In the genomic region with DNA sequence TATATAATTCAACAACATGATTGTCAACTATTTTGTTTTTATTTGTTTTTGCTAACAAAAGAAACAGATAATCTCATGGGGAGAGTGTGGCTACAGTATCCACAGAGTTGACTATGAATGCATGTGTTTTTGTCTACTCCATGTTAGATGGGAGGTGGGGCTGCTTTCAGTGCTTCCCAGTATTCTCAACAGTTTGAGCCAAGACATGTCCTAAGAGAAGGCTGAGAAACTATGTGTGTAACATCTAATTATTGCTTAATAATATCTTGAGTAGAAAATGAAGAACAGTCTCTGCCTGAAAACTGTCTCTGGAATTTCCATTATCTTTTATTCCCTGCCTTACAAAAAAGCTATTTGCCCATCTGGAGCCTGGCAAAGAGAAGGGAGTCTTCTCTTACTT, we compare ENCODE assay signal across 21 cellular contexts.
DNase-seq lines count a peak whose midpoint lies in the region; ATAC-seq, FAIRE-seq and TF ChIP-seq lines count a peak whose summit lies in the region.
"Had no signal": no experiment of that assay in that cellular context is flagged by ENCODE, and none has a peak within 500 bp of the region (broad histone marks: within the 10 kb centered on the region; RNA-seq: fewer than 3 reads in every experiment).

No MANE protein-coding gene starts in this region.

- peak overlapping the region; percentile 46 for H2AFZ ChIP-seq in neuronal stem cell (ENCODE audit: low read length)

- no peak overlapping the region for H3K23ac ChIP-seq in neuronal stem cell (ENCODE audit: low read depth, low read length, poor library complexity)

- H3K9me3 Mint-ChIP-seq in activated T-cell treated with anti-CD3 and anti-CD28 coated beads, Interleukin-2, amount 50 U/mL, for 72 hours: peaks cover 0 to 2% of the 10 kb centered on the region in 2 donors

- H3K18ac ChIP-seq in neuronal stem cell (ENCODE audit: low read length): no peak overlapping the region

- no peaks in the 10 kb centered on the region for H3K9me3 ChIP-seq in neuronal stem cell (replicated peaks in 1 of 2; ENCODE audit: control insufficient read depth in 2 of 2, insufficient read depth in 1 of 2, low read depth in 1 of 2, low read length in 2 of 2)
- H3K9me3 ChIP-seq: BLaER1 had no signal

- TF ChIP-seq CTCF in AG10803 (conservative IDR thresholded peaks at IDR 0.05; ENCODE audit: low read length): no peak

- no peak for ATAC-seq in activated T-cell treated with anti-CD3 and anti-CD28 coated beads, Interleukin-2, amount 50 U/mL, for 72 hours (replicated peaks in 1 of 2)

- H3K14ac ChIP-seq in neuronal stem cell (ENCODE audit: low read length): no peak overlapping the region

- no peak overlapping the region for H2BK15ac ChIP-seq in neuronal stem cell (ENCODE audit: low read length)

- no peak overlapping the region for H3K4me2 ChIP-seq in neuronal stem cell (ENCODE audit: insufficient read depth, low read length, poor library complexity, severe bottlenecking)
- H3K4me2 ChIP-seq: BLaER1 had no signal

- H3K36me3 ChIP-seq in neuronal stem cell (replicated peaks in 1 of 2; ENCODE audit: control insufficient read depth in 2 of 2, insufficient read depth in 2 of 2, low read length in 2 of 2): no peaks in the 10 kb centered on the region
- H3K36me3 ChIP-seq: BLaER1 had no signal

- H3K9ac ChIP-seq in neuronal stem cell (ENCODE audit: low read depth, low read length, poor library complexity): no peak overlapping the region
- H3K9ac ChIP-seq: BLaER1 had no signal

- no peak for FAIRE-seq in urothelium cell line (lab: Jason Lieb, UNC)
- FAIRE-seq: GM12892, GM19239, HTR-8/SVneo had no signal

- H3K27me3 ChIP-seq in neuronal stem cell (ENCODE audit: control insufficient read depth in 3 of 3, insufficient read depth in 3 of 3, low read depth in 1 of 3, low read length in 3 of 3): no peaks in the 10 kb centered on the region
- H3K27me3 ChIP-seq: BLaER1 had no signal

- H3K27me3 Mint-ChIP-seq in activated T-cell treated with anti-CD3 and anti-CD28 coated beads, Interleukin-2, amount 50 U/mL, for 72 hours (ENCODE audit: low read depth): no peaks in the 10 kb centered on the region
- H3K27me3 Mint-ChIP-seq: CD4-positive, alpha-beta T cell had no signal

- no peak overlapping the region for H2BK12ac ChIP-seq in neuronal stem cell (ENCODE audit: low read length)

- H2BK120ac ChIP-seq in neuronal stem cell (ENCODE audit: low read depth, low read length): no peak overlapping the region

- H3K4me3 Mint-ChIP-seq in activated T-cell treated with anti-CD3 and anti-CD28 coated beads, Interleukin-2, amount 50 U/mL, for 72 hours: no peak overlapping the region
- H3K4me3 Mint-ChIP-seq: CD4-positive, alpha-beta T cell had no signal

- no peaks in the 10 kb centered on the region for H3K4me1 Mint-ChIP-seq in activated T-cell treated with anti-CD3 and anti-CD28 coated beads, Interleukin-2, amount 50 U/mL, for 72 hours (ENCODE audit: low read depth)

- no peak overlapping the region for H2BK5ac ChIP-seq in neuronal stem cell (ENCODE audit: low read length)

- H2AK5ac ChIP-seq in neuronal stem cell (ENCODE audit: low read depth, low read length): no peak overlapping the region

- H3K4me1 ChIP-seq in neuronal stem cell (ENCODE audit: control insufficient read depth in 2 of 2, insufficient read depth in 1 of 2, low read depth in 1 of 2, low read length in 2 of 2): no peaks in the 10 kb centered on the region
- H3K4me1 ChIP-seq: BLaER1 had no signal

- H3K27ac Mint-ChIP-seq in activated T-cell treated with anti-CD3 and anti-CD28 coated beads, Interleukin-2, amount 50 U/mL, for 72 hours: no peak overlapping the region
- H3K27ac Mint-ChIP-seq: CD4-positive, alpha-beta T cell had no signal

- peaks cover 0 to 1% of the 10 kb centered on the region in 2 donors for H3K36me3 Mint-ChIP-seq in activated T-cell treated with anti-CD3 and anti-CD28 coated beads, Interleukin-2, amount 50 U/mL, for 72 hours (ENCODE audit: insufficient read depth in 2 of 2)

- H4K8ac ChIP-seq in neuronal stem cell (ENCODE audit: low read depth, low read length): no peak overlapping the region

- H3K4ac ChIP-seq in neuronal stem cell (ENCODE audit: low read length): no peak overlapping the region

- H4K91ac ChIP-seq in neuronal stem cell (ENCODE audit: low read depth, low read length, poor library complexity): no peak overlapping the region

- no peak overlapping the region for H3K27ac ChIP-seq in neuronal stem cell (replicated peaks; ENCODE audit: low read length)
- H3K27ac ChIP-seq: BLaER1 had no signal

- DNase-seq in AG10803 (ENCODE audit: low read depth): peak; percentile 76
- DNase-seq in NCI-H2227 treated with DMSO at 0.1 percent for 48 hours (lab: John Stamatoyannopoulos, UW): peak; percentile 37
- DNase-seq in fibroblast of gingiva (ENCODE audit: low read depth): peak; percentile 26
- no peak for DNase-seq in neuronal stem cell (ENCODE audit: low spot score)
- no peak for DNase-seq in urothelium cell line (ENCODE audit: low spot score)
- no peak for DNase-seq in NCI-H1105 treated with DMSO at 0.1 percent for 48 hours (lab: John Stamatoyannopoulos, UW)
- DNase-seq in activated T-cell treated with anti-CD3 and anti-CD28 coated beads, Interleukin-2, amount 50 U/mL, for 72 hours: no peak
- DNase-seq: CD4-positive, alpha-beta T cell; COR-L47; GOT3; HCEC 1CT; KG1; NCI-H1694; NCI-H2081; NCI-H526; RPMI8226; SIG-M5 had no signal

- H3K4me3 ChIP-seq in AG10803 (ENCODE audit: low read length) (no peak overlapping the region), neuronal stem cell (ENCODE audit: low read length in 2 of 2) (no peak overlapping the region)
- H3K4me3 ChIP-seq: BLaER1 had no signal

- no peaks in the 10 kb centered on the region for H3K79me1 ChIP-seq in neuronal stem cell (ENCODE audit: low read depth, low read length)

Comparison
In these comparisons a context has a peak if more than half of its experiments do, and no peak if none do; other contexts are left out.
1. DNase-seq: peak in AG10803 (single experiment), NCI-H2227 treated with DMSO at 0.1 percent for 48 hours (single experiment) and fibroblast of gingiva (single experiment); none in neuronal stem cell (single experiment), urothelium cell line (single experiment), NCI-H1105 treated with DMSO at 0.1 percent for 48 hours (single experiment) and activated T-cell treated with anti-CD3 and anti-CD28 coated beads, Interleukin-2, amount 50 U/mL, for 72 hours (0 of 2).